1 cellular context compared by ENCODE assay signal in genomic region chr15:75673426-75674247, GRCh38.
TF ChIP-seq lines count a peak whose summit lies in the region.

No MANE protein-coding gene starts in this region.

TF ChIP-seq in A549, 52 proteins besides CTCF, POLR2A, EP300 and RAD21:
- TF ChIP-seq RFX5 (IDR thresholded peaks at IDR 0.05) (no peak), FOSL2 (IDR thresholded peaks at IDR 0.05) (no peak), FOSL2 (CRISPR knock-in tag; IDR thresholded peaks at IDR 0.05) (no peak), CEBPB (IDR thresholded peaks at IDR 0.05) (no peak), MAZ (IDR thresholded peaks at IDR 0.05; ENCODE audit: borderline replicate concordance, low read depth, low read length) (no peak), USF2 (IDR thresholded peaks at IDR 0.05) (no peak), CBX8 (IDR thresholded peaks at IDR 0.05) (no peak), REST (IDR thresholded peaks at IDR 0.05) (no peak), HEYL (CRISPR knock-in tag; IDR thresholded peaks at IDR 0.05) (no peak), SMC3 (IDR thresholded peaks at IDR 0.05) (no peak), TFCP2L1 (CRISPR knock-in tag; IDR thresholded peaks at IDR 0.05) (no peak), NR3C1 (IDR thresholded peaks at IDR 0.05) (no peak), EHMT2 (IDR thresholded peaks at IDR 0.05; ENCODE audit: low read depth) (no peak), CHD2 (IDR thresholded peaks at IDR 0.05; ENCODE audit: low read length, partially characterized antibody) (no peak), PBX3 (IDR thresholded peaks at IDR 0.05) (no peak), HOXB13 (CRISPR knock-in tag; IDR thresholded peaks at IDR 0.05; ENCODE audit: low read depth) (no peak), FOSB (CRISPR knock-in tag; IDR thresholded peaks at IDR 0.05) (no peak)
